17 cellular contexts compared by ENCODE assay signal in the genomic region with DNA sequence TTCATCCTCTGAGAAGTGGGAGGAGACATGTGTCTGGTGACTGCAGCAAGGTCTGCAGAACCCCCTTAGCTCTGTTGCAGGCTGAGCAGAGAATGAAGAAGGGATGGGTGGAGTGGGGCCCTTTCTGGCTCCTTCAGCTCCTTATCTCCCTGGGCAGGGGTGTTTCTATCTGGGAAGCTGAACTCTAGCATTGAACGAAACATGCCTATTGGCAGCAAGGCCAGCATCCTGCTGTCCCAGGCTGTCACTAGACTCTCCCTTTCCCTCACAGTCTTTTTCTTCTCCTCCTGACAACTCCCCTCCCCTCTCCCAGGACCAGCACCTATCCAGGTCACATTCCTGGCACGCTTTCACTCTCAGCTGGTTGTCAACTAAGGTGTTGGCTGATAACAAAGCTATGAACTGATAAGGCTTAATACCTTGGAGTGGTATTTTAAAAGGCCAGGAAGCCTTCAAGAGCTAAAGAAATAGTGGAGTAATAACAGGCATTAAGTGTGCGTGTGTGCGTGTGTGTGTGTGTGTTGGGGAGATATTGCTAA.
"Had no signal": no experiment of that assay in that cellular context is flagged by ENCODE, and none has a peak within 500 bp of the region (broad histone marks: within the 10 kb centered on the region; RNA-seq: fewer than 3 reads in every experiment).

No MANE protein-coding gene starts in this region.

- H3K36me3 ChIP-seq: right lobe of liver, spleen had no signal

- H3K27ac Mint-ChIP-seq: activated B cell treated with CpG ODN at 0.5 μM for 24 hours; activated naive CD4-positive, alpha-beta T cell treated with anti-CD3 and anti-CD28 coated beads, Interleukin-2, amount 50 U/mL, for 24 hours; activated T-helper 2 cell treated with anti-CD3 and anti-CD28 coated beads, Interferon-gamma antibody, Interleukin-2, Interleukin-4, amounts not matched to agents 10 μg/mL and 5 μg/mL and 100 μg/mL, durations not matched to agents 14 hours and 24 hours and 36 hours; brain; naive thymus-derived CD4-positive, alpha-beta T cell; stimulated activated memory B cell treated with anti-CD40 and anti-IgM and Interleukin-4, amounts not matched to agents 10 μg/mL and 1 μg/mL and 100 μg/mL, for 72 hours; T-helper 1 cell treated with Interleukin-12 subunit alpha and Interleukin-12 subunit beta and Interleukin-4 antibody, amounts not matched to agents 30 μg/mL and 1 μg/mL, for 36 hours had no signal

- H3K27me3 Mint-ChIP-seq: activated B cell treated with CpG ODN at 0.5 μM for 24 hours; brain; stimulated activated memory B cell treated with anti-CD40 and anti-IgM and Interleukin-4, amounts not matched to agents 10 μg/mL and 1 μg/mL and 100 μg/mL, for 72 hours had no signal

- H3K9me3 Mint-ChIP-seq: activated B cell treated with CpG ODN at 0.5 μM for 24 hours; activated naive CD4-positive, alpha-beta T cell treated with anti-CD3 and anti-CD28 coated beads, Interleukin-2, amount 50 U/mL, for 24 hours; activated T-helper 2 cell treated with anti-CD3 and anti-CD28 coated beads, Interferon-gamma antibody, Interleukin-2, Interleukin-4, amounts not matched to agents 10 μg/mL and 5 μg/mL and 100 μg/mL, durations not matched to agents 14 hours and 24 hours and 36 hours; T-helper 1 cell treated with Interleukin-12 subunit alpha and Interleukin-12 subunit beta and Interleukin-4 antibody, amounts not matched to agents 30 μg/mL and 1 μg/mL, for 36 hours had no signal

- DNase-seq: activated B cell treated with CpG ODN at 0.5 μM for 24 hours; activated CD4-positive, alpha-beta T cell treated with anti-CD3 and anti-CD28 coated beads, Interleukin-2, amount 50 U/mL, for 1 hour; amniotic stem cell; dermis blood vessel endothelial cell; erythroblast; midbrain; naive thymus-derived CD4-positive, alpha-beta T cell; psoas muscle; right lobe of liver; spleen; stimulated activated CD4-positive, alpha-beta T cell treated with anti-CD3 and anti-CD28 coated beads, Interleukin-1b, Interleukin-23, amount 100 ng/mL, for 48 hours had no signal

- H3K27ac ChIP-seq: psoas muscle, right lobe of liver, spleen had no signal

- H3K4me1 ChIP-seq: psoas muscle had no signal

- H3K9me3 ChIP-seq: psoas muscle, right lobe of liver, spleen had no signal

- FAIRE-seq: keratinocyte had no signal

- H3K4me1 Mint-ChIP-seq: activated B cell treated with CpG ODN at 0.5 μM for 24 hours; activated naive CD4-positive, alpha-beta T cell treated with anti-CD3 and anti-CD28 coated beads, Interleukin-2, amount 50 U/mL, for 24 hours; naive thymus-derived CD4-positive, alpha-beta T cell; stimulated activated memory B cell treated with anti-CD40 and anti-IgM and Interleukin-4, amounts not matched to agents 10 μg/mL and 1 μg/mL and 100 μg/mL, for 72 hours had no signal

- H3K4me3 Mint-ChIP-seq: activated B cell treated with CpG ODN at 0.5 μM for 24 hours; activated naive CD4-positive, alpha-beta T cell treated with anti-CD3 and anti-CD28 coated beads, Interleukin-2, amount 50 U/mL, for 24 hours; brain; naive thymus-derived CD4-positive, alpha-beta T cell; stimulated activated memory B cell treated with anti-CD40 and anti-IgM and Interleukin-4, amounts not matched to agents 10 μg/mL and 1 μg/mL and 100 μg/mL, for 72 hours; T-helper 1 cell treated with Interleukin-12 subunit alpha and Interleukin-12 subunit beta and Interleukin-4 antibody, amounts not matched to agents 30 μg/mL and 1 μg/mL, for 36 hours had no signal

- H3K27me3 ChIP-seq: right lobe of liver, spleen had no signal

- ATAC-seq: naive thymus-derived CD4-positive, alpha-beta T cell; psoas muscle; right lobe of liver; stimulated activated memory B cell treated with anti-CD40 and anti-IgM and Interleukin-4, amounts not matched to agents 10 μg/mL and 1 μg/mL and 100 μg/mL, for 72 hours had no signal

- H3K4me3 ChIP-seq: psoas muscle, right lobe of liver, spleen had no signal

- H3K36me3 Mint-ChIP-seq: activated naive CD4-positive, alpha-beta T cell treated with anti-CD3 and anti-CD28 coated beads, Interleukin-2, amount 50 U/mL, for 24 hours; brain; naive thymus-derived CD4-positive, alpha-beta T cell; stimulated activated memory B cell treated with anti-CD40 and anti-IgM and Interleukin-4, amounts not matched to agents 10 μg/mL and 1 μg/mL and 100 μg/mL, for 72 hours had no signal
